Comparison of ENCODE assay signal across 9 cellular contexts in the genomic region with DNA sequence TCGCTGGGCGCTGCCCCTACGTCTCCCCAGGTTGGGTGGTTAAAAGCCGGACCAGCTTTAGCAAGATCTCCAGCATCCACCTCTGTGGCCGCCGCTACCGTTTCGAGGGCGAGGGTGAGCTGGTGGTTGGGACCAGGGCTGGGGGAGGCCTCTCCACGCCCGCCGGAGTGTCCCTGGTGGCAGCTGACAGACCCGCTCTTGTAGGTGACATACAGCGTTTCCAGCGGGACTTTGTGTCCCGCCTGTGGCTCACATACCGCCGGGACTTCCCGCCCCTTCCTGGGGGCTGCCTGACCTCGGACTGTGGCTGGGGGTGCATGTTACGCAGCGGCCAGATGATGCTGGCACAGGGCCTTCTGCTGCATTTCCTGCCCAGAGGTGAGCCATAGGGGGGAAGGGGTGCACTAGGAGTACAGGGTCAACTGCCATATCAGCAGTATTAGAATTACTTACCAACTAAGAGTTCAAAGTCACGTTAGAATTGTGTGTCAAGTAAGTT. TPM values are rescaled to one million over a fixed set of nuclear protein-coding genes. Genes with fewer than 3 reads are reported as not detected.
DNase-seq lines count a peak whose midpoint lies in the region; ATAC-seq, FAIRE-seq and TF ChIP-seq lines count a peak whose summit lies in the region.
"Had no signal": no experiment of that assay in that cellular context is flagged by ENCODE, and none has a peak within 500 bp of the region (broad histone marks: within the 10 kb centered on the region; RNA-seq: fewer than 3 reads in every experiment).

No MANE protein-coding gene starts in this region.

- H4K20me1 ChIP-seq in SK-N-SH (ENCODE audit: insufficient read depth), result no peaks in the 10 kb centered on the region

- peaks cover 12% of the 10 kb centered on the region; the same call in 1 of the 2 replicates for H3K27me3 ChIP-seq in SK-N-SH (ENCODE audit: insufficient read depth)
- no peaks in the 10 kb centered on the region for H3K27me3 ChIP-seq in suprapubic skin

- 62% methylated on average over 5 of the region's 23 CpGs for WGBS in SK-N-SH (ENCODE audit: low lambda C conversion rate)
- 6% methylated on average over 9 of the region's 23 CpGs for WGBS in suprapubic skin

- peak overlapping the region; percentile 89 for H3K27ac Mint-ChIP-seq in activated naive CD8-positive, alpha-beta T cell treated with anti-CD3 and anti-CD28 coated beads, Interleukin-2, amount 10 ng/mL, durations not matched to agents 7 days and 5 days

- H3K36me3 ChIP-seq in SK-N-SH (replicated peaks in 1 of 2; ENCODE audit: control insufficient read depth in 1 of 2, insufficient read depth in 2 of 2, low read length in 1 of 2) (peaks cover 0 to 3% of the 10 kb centered on the region in 2 experiments), suprapubic skin (peaks cover 28% of the 10 kb centered on the region)

- ATAC-seq in SK-N-SH treated with all-trans-retinoic acid at 6 μM for 48 hours (no peak), HG02870 (IDR thresholded peaks at IDR 0.05; ENCODE audit: unreplicated experiment) (no peak)
- ATAC-seq in activated naive CD8-positive, alpha-beta T cell treated with anti-CD3 and anti-CD28 coated beads, Interleukin-2, amount 10 ng/mL, durations not matched to agents 7 days and 5 days (ENCODE audit: low read depth), result no peak

- POLR2A ChIA-PET in SK-N-SH (lab: Yijun Ruan, JAX), result no interaction called here
- POLR2A ChIA-PET in activated naive CD8-positive, alpha-beta T cell treated with anti-CD3 and anti-CD28 coated beads, Interleukin-2, amount 10 ng/mL, durations not matched to agents 7 days and 5 days (lab: Charles Lee), result interaction anchor here (3.0 to 5.6 kb wide), 2 partner anchors 9 to 23 kb away, joined by 30 to 49 read pairs; partner anchors contain the start of genes CDKN2D and KRI1

- H3K9me2 ChIP-seq in SK-N-SH, result no peaks in the 10 kb centered on the region

- CTCF ChIA-PET in SK-N-SH (lab: Yijun Ruan, JAX), result interaction anchor here (1.2 kb wide), 1 partner anchor 8 kb away, joined by 4 read pairs; no protein-coding TSS in a partner anchor

- TF ChIP-seq EP300 in SK-N-SH (IDR thresholded peaks at IDR 0.05; ENCODE audit: borderline replicate concordance in 1 of 2, low read depth in 1 of 2, low read length in 1 of 2), result no peak
- TF ChIP-seq EP300 in suprapubic skin (IDR thresholded peaks at IDR 0.05), result no peak

- TF ChIP-seq POLR2A in suprapubic skin (IDR thresholded peaks at IDR 0.05), result no peak
- TF ChIP-seq POLR2A in H54 (IDR thresholded peaks at IDR 0.05; ENCODE audit: low read depth, low read length), result no peak

- peaks cover 10% of the 10 kb centered on the region for H3K36me3 Mint-ChIP-seq in activated naive CD8-positive, alpha-beta T cell treated with anti-CD3 and anti-CD28 coated beads, Interleukin-2, amount 10 ng/mL, durations not matched to agents 7 days and 5 days

- no peak overlapping the region for H3K27ac ChIP-seq in SK-N-SH (ENCODE audit: low read depth in 2 of 2, low read length in 1 of 2)
- peak overlapping the region; percentile 92 for H3K27ac ChIP-seq in suprapubic skin

- peak overlapping the region; percentile 84 for H3K4me2 ChIP-seq in SK-N-SH

- peak overlapping the region; percentile 94 for H3K9ac ChIP-seq in SK-N-SH

- FAIRE-seq in H54 (lab: Jason Lieb, UNC), result no peak

- peak overlapping the region; percentile 92 for H3K4me3 Mint-ChIP-seq in activated naive CD8-positive, alpha-beta T cell treated with anti-CD3 and anti-CD28 coated beads, Interleukin-2, amount 10 ng/mL, durations not matched to agents 7 days and 5 days

- no peaks in the 10 kb centered on the region for H3K9me3 ChIP-seq in SK-N-SH
- H3K9me3 ChIP-seq in suprapubic skin, result no peaks in the 10 kb centered on the region

- H3K4me3 ChIP-seq in SK-N-SH (ENCODE audit: low read depth in 2 of 2, low read length in 1 of 2) (peak overlapping the region; percentile 67 to 81), suprapubic skin (peak overlapping the region; percentile 96)

- H3F3A ChIP-seq in SK-N-SH (replicated peaks; ENCODE audit: insufficient read depth), result peaks cover 8% of the 10 kb centered on the region

- H2AFZ ChIP-seq in SK-N-SH (ENCODE audit: low read depth), result no peak overlapping the region

- no peak for TF ChIP-seq CTCF in SK-N-SH (IDR thresholded peaks at IDR 0.05)
- TF ChIP-seq CTCF in suprapubic skin (IDR thresholded peaks at IDR 0.05), result no peak

- H3K4me1 ChIP-seq in SK-N-SH (ENCODE audit: control insufficient read depth in 1 of 2, insufficient read depth in 2 of 2, low read depth in 1 of 2, low read length in 1 of 2) (peaks cover 0 to 7% of the 10 kb centered on the region in 2 experiments; a peak in 1 of 4 replicates), suprapubic skin (peaks cover 30% of the 10 kb centered on the region)

- peaks cover 27% of the 10 kb centered on the region for H3K79me2 ChIP-seq in SK-N-SH (ENCODE audit: insufficient read depth)

- peaks cover 14% of the 10 kb centered on the region for H3K27me3 Mint-ChIP-seq in activated naive CD8-positive, alpha-beta T cell treated with anti-CD3 and anti-CD28 coated beads, Interleukin-2, amount 10 ng/mL, durations not matched to agents 7 days and 5 days

- peaks cover 9% of the 10 kb centered on the region for H3K4me1 Mint-ChIP-seq in activated naive CD8-positive, alpha-beta T cell treated with anti-CD3 and anti-CD28 coated beads, Interleukin-2, amount 10 ng/mL, durations not matched to agents 7 days and 5 days

- no peaks in the 10 kb centered on the region for H3K9me3 Mint-ChIP-seq in activated naive CD8-positive, alpha-beta T cell treated with anti-CD3 and anti-CD28 coated beads, Interleukin-2, amount 10 ng/mL, durations not matched to agents 7 days and 5 days

- DNase-seq in SK-N-SH (peak; percentile 33), left kidney (ENCODE audit: low read depth, low spot score) (peak; percentile 17), suprapubic skin (ENCODE audit: low spot score in 2 of 2) (no peak), NCI-H510A (lab: John Stamatoyannopoulos, UW) (no peak), H54 (ENCODE audit: insufficient read length, low spot score) (no peak)
- DNase-seq in activated naive CD8-positive, alpha-beta T cell treated with anti-CD3 and anti-CD28 coated beads, Interleukin-2, amount 10 ng/mL, durations not matched to agents 7 days and 5 days, result no peak
- DNase-seq: ACHN had no signal

- no peak for TF ChIP-seq RAD21 in SK-N-SH (IDR thresholded peaks at IDR 0.05; ENCODE audit: low read length)

TF ChIP-seq in SK-N-SH, 30 proteins besides CTCF, POLR2A, EP300 and RAD21 (continues in another document):
- no peak for TF ChIP-seq POLR2AphosphoS5 (IDR thresholded peaks at IDR 0.05; ENCODE audit: low read depth, low read length)
- TF ChIP-seq, protein P1, sequence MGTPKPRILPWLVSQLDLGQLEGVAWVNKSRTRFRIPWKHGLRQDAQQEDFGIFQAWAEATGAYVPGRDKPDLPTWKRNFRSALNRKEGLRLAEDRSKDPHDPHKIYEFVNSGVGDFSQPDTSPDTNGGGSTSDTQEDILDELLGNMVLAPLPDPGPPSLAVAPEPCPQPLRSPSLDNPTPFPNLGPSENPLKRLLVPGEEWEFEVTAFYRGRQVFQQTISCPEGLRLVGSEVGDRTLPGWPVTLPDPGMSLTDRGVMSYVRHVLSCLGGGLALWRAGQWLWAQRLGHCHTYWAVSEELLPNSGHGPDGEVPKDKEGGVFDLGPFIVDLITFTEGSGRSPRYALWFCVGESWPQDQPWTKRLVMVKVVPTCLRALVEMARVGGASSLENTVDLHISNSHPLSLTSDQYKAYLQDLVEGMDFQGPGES (IDR thresholded peaks at IDR 0.05; ENCODE audit: low read depth, low read length), result no peak

TF ChIP-seq in SK-N-SH treated with all-trans-retinoic acid at 6 μM for 48 hours, 23 proteins besides CTCF, POLR2A, EP300 and RAD21 (continues in another document):
- no peak for TF ChIP-seq ZNF70 (CRISPR knock-in tag; IDR thresholded peaks at IDR 0.05)

RNA-seq across cellular contexts. Expression of gene ATG4D, which starts 1.1 kb away (rescaled TPM):
- polyA plus RNA-seq in SK-N-SH (2012; rRNA removed), result 19.7 and 22.6 TPM in 2 replicates
- 8.8 and 15.2 TPM in 2 replicates for polyA plus RNA-seq in SK-N-SH (2012; cell fraction: cytosol; rRNA removed)
- polyA plus RNA-seq in SK-N-SH (2012; cell fraction: nucleus; rRNA removed), result 65.8 and 70.8 TPM in 2 replicates
- total RNA-seq in activated naive CD8-positive, alpha-beta T cell treated with anti-CD3 and anti-CD28 coated beads, Interleukin-2, amount 10 ng/mL, durations not matched to agents 7 days and 5 days, result 10 to 100 TPM; 50.4 to 66.6 TPM
- 10 to 100 TPM; 52.2 to 80.8 (median 63.6) TPM for total RNA-seq in suprapubic skin

RNA-seq across cellular contexts. Expression of gene KRI1, which starts 21.0 kb away (rescaled TPM):
- polyA plus RNA-seq in SK-N-SH (2012; rRNA removed), result 23.3 and 26.7 TPM in 2 replicates
- 17.4 and 23.7 TPM in 2 replicates for polyA plus RNA-seq in SK-N-SH (2012; cell fraction: cytosol; rRNA removed)
- 58.1 and 74.0 TPM in 2 replicates for polyA plus RNA-seq in SK-N-SH (2012; cell fraction: nucleus; rRNA removed)
- total RNA-seq in activated naive CD8-positive, alpha-beta T cell treated with anti-CD3 and anti-CD28 coated beads, Interleukin-2, amount 10 ng/mL, durations not matched to agents 7 days and 5 days, result 10 to 100 TPM; 76.2 to 85.4 TPM
- 10 to 100 TPM; 19.1 to 46.9 (median 24.5) TPM for total RNA-seq in suprapubic skin

RNA-seq across cellular contexts. Expression of gene CDKN2D, which starts 24.0 kb away (rescaled TPM):
- polyA plus RNA-seq in SK-N-SH (2012; rRNA removed), result 13.1 and 14.9 TPM in 2 replicates
- 11.6 and 16.2 TPM in 2 replicates for polyA plus RNA-seq in SK-N-SH (2012; cell fraction: cytosol; rRNA removed)
- polyA plus RNA-seq in SK-N-SH (2012; cell fraction: nucleus; rRNA removed), result 5.4 and 5.7 TPM in 2 replicates
- 10 to 100 TPM; 93.0 to 95.9 TPM for total RNA-seq in activated naive CD8-positive, alpha-beta T cell treated with anti-CD3 and anti-CD28 coated beads, Interleukin-2, amount 10 ng/mL, durations not matched to agents 7 days and 5 days
- total RNA-seq in suprapubic skin, result 10 to 100 TPM in 2 of 4 donors, 1 to 10 TPM in 2; 8.9 to 11.6 (median 10.3) TPM

RNA-seq across cellular contexts. Expression of gene S1PR5, which starts 27.6 kb away (rescaled TPM):
- polyA plus RNA-seq in SK-N-SH (2012; rRNA removed), result 0.32 and 0.36 TPM in 2 replicates
- 0.36 and 0.39 TPM in 2 replicates for polyA plus RNA-seq in SK-N-SH (2012; cell fraction: cytosol; rRNA removed)
- 0.21 and 0.24 TPM in 2 replicates for polyA plus RNA-seq in SK-N-SH (2012; cell fraction: nucleus; rRNA removed)
- 1 to 10 TPM; 3.3 to 4.7 TPM for total RNA-seq in activated naive CD8-positive, alpha-beta T cell treated with anti-CD3 and anti-CD28 coated beads, Interleukin-2, amount 10 ng/mL, durations not matched to agents 7 days and 5 days
- total RNA-seq in suprapubic skin, result 10 to 100 TPM; 19.2 to 63.8 (median 26.8) TPM

RNA-seq across cellular contexts. Expression of gene KEAP1, which starts 41.6 kb away (rescaled TPM):
- polyA plus RNA-seq in SK-N-SH (2012; rRNA removed), result 53.8 and 72.9 TPM in 2 replicates
- 42.4 and 51.7 TPM in 2 replicates for polyA plus RNA-seq in SK-N-SH (2012; cell fraction: cytosol; rRNA removed)
- 66.2 and 72.6 TPM in 2 replicates for polyA plus RNA-seq in SK-N-SH (2012; cell fraction: nucleus; rRNA removed)
- 10 to 100 TPM; 82.2 to 82.7 TPM for total RNA-seq in activated naive CD8-positive, alpha-beta T cell treated with anti-CD3 and anti-CD28 coated beads, Interleukin-2, amount 10 ng/mL, durations not matched to agents 7 days and 5 days
- 10 to 100 TPM; 44.3 to 75.8 (median 69.9) TPM for total RNA-seq in suprapubic skin

Comparison
In these comparisons a context has a peak if more than half of its experiments do, and no peak if none do; other contexts are left out.
1. DNase-seq: peak in SK-N-SH (single experiment) and left kidney (single experiment); none in activated naive CD8-positive, alpha-beta T cell treated with anti-CD3 and anti-CD28 coated beads, Interleukin-2, amount 10 ng/mL, durations not matched to agents 7 days and 5 days (single experiment), suprapubic skin (0 of 2), NCI-H510A (single experiment) and H54 (single experiment).
2. RNA of gene CDKN2D, which starts 24.0 kb away (total RNA-seq): 93.0 to 95.9 TPM in activated naive CD8-positive, alpha-beta T cell treated with anti-CD3 and anti-CD28 coated beads, Interleukin-2, amount 10 ng/mL, durations not matched to agents 7 days and 5 days; 8.9 to 11.6 TPM in suprapubic skin; every median in the first group is over 4 times any median in the second.